In the genomic region with DNA sequence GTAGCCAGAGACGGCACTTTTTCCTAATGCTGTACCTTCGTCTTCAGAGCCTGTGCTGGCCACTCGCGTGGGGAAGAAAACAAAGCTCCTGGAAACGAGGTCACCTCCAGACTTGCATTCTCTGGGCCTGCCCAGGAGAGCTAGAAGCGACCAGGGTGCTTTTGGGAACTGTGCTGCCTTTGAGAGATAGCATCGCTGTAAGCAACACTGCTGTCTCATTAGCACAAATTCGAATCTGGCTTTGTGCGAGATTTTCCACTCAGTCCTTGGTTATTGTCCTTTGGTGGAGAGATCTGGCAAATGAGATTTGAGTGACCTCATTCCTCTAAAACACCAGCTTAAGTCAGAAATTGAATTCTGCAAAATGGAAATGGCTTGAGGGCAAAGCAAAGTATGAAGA, we compare ENCODE assay signal across 20 cellular contexts.
DNase-seq lines count a peak whose midpoint lies in the region; ATAC-seq, FAIRE-seq and TF ChIP-seq lines count a peak whose summit lies in the region.
"Had no signal": no experiment of that assay in that cellular context is flagged by ENCODE, and none has a peak within 500 bp of the region (broad histone marks: within the 10 kb centered on the region; RNA-seq: fewer than 3 reads in every experiment).

No MANE protein-coding gene starts in this region.

- no peak overlapping the region for H3K27ac Mint-ChIP-seq in H9
- H3K27ac Mint-ChIP-seq in neural progenitor cell, result no peak overlapping the region
- H3K27ac Mint-ChIP-seq: CD4-positive, alpha-beta T cell had no signal

- no peaks in the 10 kb centered on the region for H3K9me3 ChIP-seq in H9 (ENCODE audit: control insufficient read depth, low read depth, low read length)
- H3K9me3 ChIP-seq in H1 (ENCODE audit: insufficient read depth in 2 of 2, low read depth in 1 of 2, low read length in 1 of 2), result no peaks in the 10 kb centered on the region
- H3K9me3 ChIP-seq in neural progenitor cell (ENCODE audit: low read depth), result no peaks in the 10 kb centered on the region
- no peaks in the 10 kb centered on the region for H3K9me3 ChIP-seq in aorta (ENCODE audit: control insufficient read depth, low read length)
- H3K9me3 ChIP-seq: Caco-2 had no signal

- H3K79me2 ChIP-seq in H9 (ENCODE audit: insufficient read depth, low read length) (no peaks in the 10 kb centered on the region), H1 (ENCODE audit: control insufficient read depth in 1 of 2, insufficient read depth in 2 of 2, low read length in 2 of 2) (no peaks in the 10 kb centered on the region), neural progenitor cell (ENCODE audit: low read depth) (no peaks in the 10 kb centered on the region)

- no peak overlapping the region for H3K9ac ChIP-seq in H9 (ENCODE audit: extremely low read depth, insufficient read length, low read length)
- no peak overlapping the region for H3K9ac ChIP-seq in H1 (replicated peaks in 1 of 4; ENCODE audit: extremely low read depth in 1 of 4, low read depth in 3 of 4, low read length in 3 of 4)
- H3K9ac ChIP-seq in neural progenitor cell, result no peak overlapping the region

- no peak overlapping the region for H2AK5ac ChIP-seq in H9 (ENCODE audit: insufficient read length, low read length)
- no peak overlapping the region for H2AK5ac ChIP-seq in H1 (ENCODE audit: low read depth, low read length)

- H4K91ac ChIP-seq in H9 (ENCODE audit: insufficient read length, low read depth, low read length), result no peak overlapping the region
- H4K91ac ChIP-seq in H1 (replicated peaks; ENCODE audit: insufficient read length, low read length), result no peak overlapping the region

- H3K23ac ChIP-seq in H9 (ENCODE audit: insufficient read length, low read depth, low read length), result no peak overlapping the region
- H3K23ac ChIP-seq in H1 (ENCODE audit: insufficient read length), result no peak overlapping the region

- no peak overlapping the region for H3T11ph ChIP-seq in H9 (ENCODE audit: low read length)

- H3K36me3 ChIP-seq in H1 (ENCODE audit: control insufficient read depth in 2 of 4, insufficient read depth in 4 of 4, low read length in 3 of 4) (no peaks in the 10 kb centered on the region), neural progenitor cell (no peaks in the 10 kb centered on the region), aorta (ENCODE audit: control insufficient read depth in 1 of 2, insufficient read depth in 2 of 2, low read length in 1 of 2) (no peaks in the 10 kb centered on the region)

- no peaks in the 10 kb centered on the region for H3K4me1 ChIP-seq in H9 (ENCODE audit: insufficient read depth, low read length)
- H3K4me1 ChIP-seq in H1 (replicated peaks in 1 of 4; ENCODE audit: control insufficient read depth in 3 of 4, insufficient read depth in 4 of 4, low read length in 3 of 4), result peaks cover 0 to 2% (median 0%) of the 10 kb centered on the region in 4 experiments; a peak in 1 of 7 replicates
- H3K4me1 ChIP-seq in neural progenitor cell, result peaks cover 5% of the 10 kb centered on the region
- H3K4me1 ChIP-seq in aorta (ENCODE audit: control insufficient read depth in 1 of 2, insufficient read depth in 2 of 2, low read length in 2 of 2), result peaks cover 0 to 6% of the 10 kb centered on the region in 2 donors

- H3K4me3 Mint-ChIP-seq in H9 (no peak overlapping the region), neural progenitor cell (no peak overlapping the region)
- H3K4me3 Mint-ChIP-seq: CD4-positive, alpha-beta T cell had no signal

- H3K56ac ChIP-seq in H9 (ENCODE audit: insufficient read length, low read depth, low read length), result no peak overlapping the region
- H3K56ac ChIP-seq in H1 (replicated peaks; ENCODE audit: insufficient read length, low read depth, low read length), result no peak overlapping the region

- H2BK20ac ChIP-seq in H9 (ENCODE audit: low read depth, low read length, poor library complexity, severe bottlenecking) (no peak overlapping the region), H1 (ENCODE audit: low read length) (no peak overlapping the region)

- no peaks in the 10 kb centered on the region for H3K36me3 Mint-ChIP-seq in H9 (ENCODE audit: insufficient read depth in 1 of 3, low read depth in 3 of 3)
- H3K36me3 Mint-ChIP-seq in neural progenitor cell, result no peaks in the 10 kb centered on the region

- H3K4ac ChIP-seq in H9 (ENCODE audit: low read depth, low read length) (no peak overlapping the region), H1 (replicated peaks; ENCODE audit: insufficient read length, low read depth, low read length) (no peak overlapping the region)

- H4K20me1 ChIP-seq in H9 (ENCODE audit: control insufficient read depth, insufficient read depth, insufficient read length), result no peaks in the 10 kb centered on the region
- H4K20me1 ChIP-seq in H1 (replicated peaks in 1 of 2; ENCODE audit: control insufficient read depth in 1 of 2, insufficient read depth in 2 of 2, low read length in 2 of 2), result no peaks in the 10 kb centered on the region
- H4K20me1 ChIP-seq in neural progenitor cell (ENCODE audit: low read depth), result no peaks in the 10 kb centered on the region

- no peak for TF ChIP-seq EP300 in H1 (IDR thresholded peaks at IDR 0.05; ENCODE audit: borderline replicate concordance in 1 of 2, low read depth in 2 of 2, low read length in 2 of 2)

- H3K27ac ChIP-seq in H9 (ENCODE audit: insufficient read length, low read depth, low read length) (no peak overlapping the region), H1 (ENCODE audit: low read depth, low read length) (no peak overlapping the region), neural progenitor cell (no peak overlapping the region), aorta (ENCODE audit: low read depth in 1 of 2, low read length in 2 of 2) (peak overlapping the region; percentile 51 to 86)
- H3K27ac ChIP-seq: C4-2B had no signal

- TF ChIP-seq CTCF in H9 (conservative IDR thresholded peaks at IDR 0.05) (no peak), H1 (IDR thresholded peaks at IDR 0.05; ENCODE audit: control extremely low read depth in 1 of 3, insufficient read depth in 1 of 3, low read depth in 1 of 3, low read length in 3 of 3) (no peak), neural progenitor cell (IDR thresholded peaks at IDR 0.05) (no peak)

- H3F3A ChIP-seq in neural progenitor cell (ENCODE audit: low read depth), result no peaks in the 10 kb centered on the region

- H2AFZ ChIP-seq in H9 (ENCODE audit: low read length) (peak overlapping the region; percentile 69), H1 (ENCODE audit: low read length) (no peak overlapping the region; the same call in 1 of the 2 replicates), neural progenitor cell (replicated peaks) (peak overlapping the region; percentile 84)

- intact Hi-C loops in aorta (cut with DNase I), result no loop called here

- FAIRE-seq in H1 (lab: Jason Lieb, UNC), result no peak
- FAIRE-seq: A204.1, D721Med, GM12892, GM18507, HTR-8/SVneo, K562 had no signal

- DNase-seq in H9 (no peak), H1 (ENCODE audit: low read depth in 1 of 2, low spot score in 2 of 2) (peak in 1 of 2 experiments; percentile 32), neural progenitor cell (ENCODE audit: low spot score) (no peak), aorta (no peak), SKM-1 (lab: John Stamatoyannopoulos, UW; ENCODE audit: unreplicated experiment) (no peak), NCI-H2227 (lab: John Stamatoyannopoulos, UW; ENCODE audit: unreplicated experiment) (no peak)
- DNase-seq in activated T-cell treated with anti-CD3 and anti-CD28 coated beads, Interleukin-2, amount 50 U/mL, for 48 hours, result no peak
- DNase-seq: ACHN; Caco-2; CD4-positive, alpha-beta T cell; GDM1; HCEC 1CT; IMR-90 had no signal

- H2BK120ac ChIP-seq in H9 (ENCODE audit: low read depth, low read length, poor library complexity, severe bottlenecking), result no peak overlapping the region
- H2BK120ac ChIP-seq in H1 (replicated peaks; ENCODE audit: low read depth, low read length), result no peak overlapping the region

- H2BK15ac ChIP-seq in H9 (ENCODE audit: low read depth, low read length) (no peak overlapping the region), H1 (ENCODE audit: low read length) (no peak overlapping the region)

- no peaks in the 10 kb centered on the region for H3K27me3 Mint-ChIP-seq in H9 (ENCODE audit: low read depth)
- peaks cover 3% of the 10 kb centered on the region for H3K27me3 Mint-ChIP-seq in neural progenitor cell (ENCODE audit: insufficient read depth, low read depth)

- H3K27me3 ChIP-seq in H9 (ENCODE audit: insufficient read depth, low read length), result no peaks in the 10 kb centered on the region
- H3K27me3 ChIP-seq in H1 (replicated peaks in 1 of 4; ENCODE audit: control insufficient read depth in 3 of 4, extremely low read depth in 1 of 4, insufficient read depth in 3 of 4, low read length in 3 of 4), result 0 out of 7 replicates have a peak, but pooled peaks cover 0 to 2% (median 0%) of the 10 kb centered on the region in 4 experiments
- no peaks in the 10 kb centered on the region for H3K27me3 ChIP-seq in neural progenitor cell
- no peaks in the 10 kb centered on the region for H3K27me3 ChIP-seq in aorta (ENCODE audit: control insufficient read depth in 1 of 2, insufficient read depth in 2 of 2, low read length in 1 of 2)

- no CpG with 5 or more reads among the region's 9 CpGs for WGBS in H9 (ENCODE audit: extremely low coverage, insufficient read length, low lambda C conversion rate)
- 87% methylated on average over 9 of the region's 9 CpGs; no CpG with 5 or more reads in 1 of the 2 experiments for WGBS in H1 (ENCODE audit: extremely low coverage in 1 of 2, insufficient coverage in 1 of 2, insufficient read length in 1 of 2, insufficient replicate concordance in 2 of 2, low coverage in 1 of 2, low lambda C conversion rate in 2 of 2, missing lambda C conversion rate in 1 of 2), 2 experiments
- 21 to 24% methylated on average over 9 of the region's 9 CpGs for WGBS in aorta, 2 donors

- H2BK12ac ChIP-seq in H9 (ENCODE audit: insufficient read length, low read depth, low read length), result no peak overlapping the region
- H2BK12ac ChIP-seq in H1 (ENCODE audit: low read depth, low read length), result no peak overlapping the region

- CTCF ChIA-PET in H1 (lab: Charles Lee; ENCODE audit: partially characterized antibody), result interaction anchor here (1.4 kb wide), 1 partner anchor 19 kb away, joined by 4 read pairs; no protein-coding TSS in a partner anchor

- H2BK5ac ChIP-seq in H9 (ENCODE audit: insufficient read length, low read length), result no peak overlapping the region
- no peak overlapping the region for H2BK5ac ChIP-seq in H1 (ENCODE audit: low read depth, low read length)

- H3K4me1 Mint-ChIP-seq in H9 (peaks cover 6 to 9% of the 10 kb centered on the region in 2 experiments; a peak in 2 of 4 replicates), neural progenitor cell (no peaks in the 10 kb centered on the region)

- H3K9me3 Mint-ChIP-seq in H9 (no peaks in the 10 kb centered on the region), neural progenitor cell (no peaks in the 10 kb centered on the region)
- H3K9me3 Mint-ChIP-seq: CD4-positive, alpha-beta T cell had no signal

- TF ChIP-seq RAD21 in H1 (IDR thresholded peaks at IDR 0.05 in 1 of 2, conservative IDR thresholded peaks at IDR 0.05 in 1 of 2; ENCODE audit: low read depth in 2 of 2, low read length in 2 of 2), result no peak

- H3K79me1 ChIP-seq in H9 (ENCODE audit: insufficient read depth, low read depth, low read length, poor library complexity, severe bottlenecking) (no peaks in the 10 kb centered on the region), H1 (ENCODE audit: low read depth, low read length) (no peaks in the 10 kb centered on the region)

- H4K8ac ChIP-seq in H9 (replicated peaks; ENCODE audit: insufficient read length, low read depth, low read length) (no peak overlapping the region), H1 (ENCODE audit: extremely low read depth, insufficient read depth, low read length) (0 out of 2 replicates have a peak overlapping the region, but pooled peaks have one; percentile 17)

- ATAC-seq in aorta (ENCODE audit: low FRiP score), result no peak
- ATAC-seq: K562 had no signal

- POLR2A ChIA-PET in H1 (lab: Charles Lee; ENCODE audit: partially characterized antibody), result interaction anchor here (0.6 kb wide), 1 partner anchor 98 kb away, joined by 3 read pairs; no protein-coding TSS in a partner anchor

- H3K23me2 ChIP-seq in H9 (ENCODE audit: insufficient read length, low read depth, low read length, poor library complexity, severe bottlenecking), result no peaks in the 10 kb centered on the region
- H3K23me2 ChIP-seq in H1 (ENCODE audit: low read depth, low read length), result no peaks in the 10 kb centered on the region

- H3K4me3 ChIP-seq in H1 (ENCODE audit: extremely low read depth in 1 of 4, insufficient read depth in 2 of 4, low read depth in 3 of 4, low read length in 4 of 4) (no peak overlapping the region), neural progenitor cell (no peak overlapping the region), aorta (ENCODE audit: low read length in 2 of 2) (no peak overlapping the region)
- H3K4me3 ChIP-seq: K562 had no signal

- no peak overlapping the region for H4K5ac ChIP-seq in H9 (ENCODE audit: insufficient read length, low read depth, low read length)
- H4K5ac ChIP-seq in H1 (ENCODE audit: insufficient read length, low read depth, low read length), result no peak overlapping the region

- TF ChIP-seq POLR2A in H1 (IDR thresholded peaks at IDR 0.05; ENCODE audit: control extremely low read depth in 1 of 2, low read depth in 2 of 2, low read length in 2 of 2), result no peak

- H3K4me2 ChIP-seq in H9 (ENCODE audit: insufficient read depth, insufficient read length, low read length) (no peak overlapping the region), H1 (ENCODE audit: insufficient read depth in 1 of 2, low read depth in 2 of 2, low read length in 2 of 2) (no peak overlapping the region), neural progenitor cell (no peak overlapping the region)

- no peak overlapping the region for H3K18ac ChIP-seq in H9 (ENCODE audit: insufficient read length, low read depth, low read length)
- H3K18ac ChIP-seq in H1 (ENCODE audit: extremely low read depth, low read length), result no peak overlapping the region

- H3K14ac ChIP-seq in H9 (ENCODE audit: insufficient read depth, low read length) (no peak overlapping the region), H1 (ENCODE audit: insufficient read length) (no peak overlapping the region)

Comparison
In these comparisons a context has a peak if more than half of its experiments do, and no peak if none do; other contexts are left out.
1. H3K27ac ChIP-seq: peak in aorta (2 of 2); none in H9 (single experiment), H1 (single experiment) and neural progenitor cell (single experiment).